In genomic region chr21:38993561-38993960, GRCh38 we compare ENCODE assay signal across 9 cellular contexts.
A peak's percentile ranks its signal among the peaks of the same experiment; 100 is the strongest.
DNase-seq lines count a peak whose midpoint lies in the region; ATAC-seq, FAIRE-seq and TF ChIP-seq lines count a peak whose summit lies in the region.
"Had no signal": no experiment of that assay in that cellular context is flagged by ENCODE, and none has a peak within 500 bp of the region (broad histone marks: within the 10 kb centered on the region; RNA-seq: fewer than 3 reads in every experiment).

No MANE protein-coding gene starts in this region.

- DNase-seq in HK-2 (ENCODE audit: unreplicated experiment) (peak; percentile 40), keratinocyte (ENCODE audit: low read depth, low spot score) (peak; percentile 88), HuH-7.5 (ENCODE audit: low spot score) (no peak), middle frontal gyrus (ENCODE audit: extremely low spot score, low spot score) (no peak), GM12892 (ENCODE audit: insufficient read length) (no peak)

- no peaks in the 10 kb centered on the region for H4K20me1 ChIP-seq in keratinocyte (ENCODE audit: control insufficient read depth, extremely low read depth, insufficient read depth, low read length)

- TF ChIP-seq POLR2A in GM12892 (IDR thresholded peaks at IDR 0.05; ENCODE audit: low read depth, low read length): no peak

- dilution Hi-C loops in keratinocyte (cut with MboI; ENCODE audit: extremely low pct_ligation_motif_present, low sequenced_read_pairs): no loop called here

- peaks cover 64% of the 10 kb centered on the region for H3K4me1 Mint-ChIP-seq in brain

- H3K27ac Mint-ChIP-seq in brain: peak overlapping the region in 3 of 5 experiments; percentile 33 to 79 (median 53)

- H3K9me3 ChIP-seq in keratinocyte (ENCODE audit: control insufficient read depth, low read depth, low read length): no peaks in the 10 kb centered on the region
- H3K9me3 ChIP-seq in stomach smooth muscle (ENCODE audit: control insufficient read depth in 2 of 2, low read length in 2 of 2): no peaks in the 10 kb centered on the region

- H3K4me3 Mint-ChIP-seq in brain: peak overlapping the region in 1 of 5 experiments; percentile 9

- H3K4me1 ChIP-seq in keratinocyte (ENCODE audit: control insufficient read depth, extremely low read depth, insufficient read depth, low read length): peaks cover 47% of the 10 kb centered on the region
- peaks cover 50% of the 10 kb centered on the region for H3K4me1 ChIP-seq in stomach smooth muscle (ENCODE audit: control insufficient read depth, insufficient read depth, low read length)

- no peaks in the 10 kb centered on the region for H3K9me1 ChIP-seq in keratinocyte (ENCODE audit: control insufficient read depth, extremely low read depth, insufficient read depth, low read length)

- peaks cover 0 to 7% (median 0%) of the 10 kb centered on the region in 5 experiments for H3K9me3 Mint-ChIP-seq in brain

- no peaks in the 10 kb centered on the region for H3K36me3 Mint-ChIP-seq in brain

- peak overlapping the region; percentile 75 for H3K4me2 ChIP-seq in keratinocyte (ENCODE audit: control insufficient read depth, extremely low read depth, insufficient read depth, low read depth, low read length)

- no peak for ATAC-seq in GM18520 (IDR thresholded peaks at IDR 0.05; ENCODE audit: unreplicated experiment)

- no peaks in the 10 kb centered on the region for H3K79me2 ChIP-seq in keratinocyte (ENCODE audit: control insufficient read depth, insufficient read depth, low read length)

- FAIRE-seq in keratinocyte (lab: Jason Lieb, UNC) (peak; percentile 95), GM12892 (lab: Jason Lieb, UNC) (no peak)
- FAIRE-seq: frontal cortex had no signal

- H3K4me3 ChIP-seq in keratinocyte (ENCODE audit: control insufficient read depth in 2 of 3, extremely low read depth in 1 of 3, insufficient read depth in 2 of 3, low read depth in 1 of 3, low read length in 3 of 3) (peak overlapping the region in 1 of 3 experiments; percentile 25), stomach smooth muscle (ENCODE audit: low read length in 2 of 2) (no peak overlapping the region)

- TF ChIP-seq CTCF in brain (conservative IDR thresholded peaks at IDR 0.05) (no peak), keratinocyte (optimal IDR thresholded peaks at IDR 0.05 in 1 of 3, IDR thresholded peaks at IDR 0.05 in 1 of 3, conservative IDR thresholded peaks at IDR 0.05 in 1 of 3; ENCODE audit: extremely low read depth in 1 of 3, insufficient read depth in 2 of 3, low read length in 3 of 3) (no peak)

- H3K27ac ChIP-seq in keratinocyte (ENCODE audit: control insufficient read depth, insufficient read depth, low read length) (peak overlapping the region; percentile 93), stomach smooth muscle (ENCODE audit: low read length) (peak overlapping the region; percentile 11)

- H3K27me3 ChIP-seq in keratinocyte (ENCODE audit: control insufficient read depth, extremely low read depth, insufficient read depth, low read length) (no peaks in the 10 kb centered on the region), stomach smooth muscle (ENCODE audit: control insufficient read depth in 1 of 2, insufficient read depth in 2 of 2, low read length in 2 of 2) (no peaks in the 10 kb centered on the region)

- no peaks in the 10 kb centered on the region for H3K36me3 ChIP-seq in keratinocyte (ENCODE audit: control insufficient read depth in 2 of 2, extremely low read depth in 1 of 2, insufficient read depth in 2 of 2, low read length in 2 of 2)
- H3K36me3 ChIP-seq in stomach smooth muscle (ENCODE audit: control insufficient read depth in 2 of 2, insufficient read depth in 2 of 2, low read length in 2 of 2): no peaks in the 10 kb centered on the region

- H3K27me3 Mint-ChIP-seq in brain: peaks cover 3% of the 10 kb centered on the region

- peak overlapping the region; percentile 66 for H3K9ac ChIP-seq in keratinocyte (ENCODE audit: control insufficient read depth, extremely low read depth, insufficient read depth, low read length)
- no peak overlapping the region for H3K9ac ChIP-seq in stomach smooth muscle (ENCODE audit: low read length in 2 of 2)

- H2AFZ ChIP-seq in keratinocyte (ENCODE audit: control insufficient read depth, low read length): peak overlapping the region; percentile 59

Comparison
In these comparisons a context has a peak if more than half of its experiments do, and no peak if none do; other contexts are left out.
1. DNase-seq: peak in HK-2 (single experiment) and keratinocyte (single experiment); none in HuH-7.5 (single experiment), middle frontal gyrus (single experiment) and GM12892 (single experiment).